In genomic region chr7:151301471-151302462, GRCh38 we compare ENCODE assay signal across 2 cellular contexts.
TF ChIP-seq lines count a peak whose summit lies in the region.

No MANE protein-coding gene starts in this region.

TF ChIP-seq in IMR-90, 13 proteins besides CTCF, POLR2A, EP300 and RAD21:
- no peak for TF ChIP-seq FOS (IDR thresholded peaks at IDR 0.05; ENCODE audit: low read depth, low read length)
- TF ChIP-seq RCOR1 (IDR thresholded peaks at IDR 0.05; ENCODE audit: insufficient replicate concordance, low read length) = no peak
- TF ChIP-seq SMC3 (IDR thresholded peaks at IDR 0.05; ENCODE audit: low read depth, low read length) = no peak
- TF ChIP-seq, protein P1, sequence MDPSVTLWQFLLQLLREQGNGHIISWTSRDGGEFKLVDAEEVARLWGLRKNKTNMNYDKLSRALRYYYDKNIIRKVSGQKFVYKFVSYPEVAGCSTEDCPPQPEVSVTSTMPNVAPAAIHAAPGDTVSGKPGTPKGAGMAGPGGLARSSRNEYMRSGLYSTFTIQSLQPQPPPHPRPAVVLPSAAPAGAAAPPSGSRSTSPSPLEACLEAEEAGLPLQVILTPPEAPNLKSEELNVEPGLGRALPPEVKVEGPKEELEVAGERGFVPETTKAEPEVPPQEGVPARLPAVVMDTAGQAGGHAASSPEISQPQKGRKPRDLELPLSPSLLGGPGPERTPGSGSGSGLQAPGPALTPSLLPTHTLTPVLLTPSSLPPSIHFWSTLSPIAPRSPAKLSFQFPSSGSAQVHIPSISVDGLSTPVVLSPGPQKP (IDR thresholded peaks at IDR 0.05; ENCODE audit: borderline replicate concordance, low read depth, low read length) = no peak
- no peak for TF ChIP-seq MAZ (IDR thresholded peaks at IDR 0.05; ENCODE audit: borderline replicate concordance, low read depth, low read length)
- TF ChIP-seq USF2 (IDR thresholded peaks at IDR 0.05; ENCODE audit: low read depth, low read length) = no peak
- no peak for TF ChIP-seq CHD1 (IDR thresholded peaks at IDR 0.05; ENCODE audit: low read depth, low read length)
- no peak for TF ChIP-seq BHLHE40 (IDR thresholded peaks at IDR 0.05; ENCODE audit: low read depth, low read length)
- TF ChIP-seq MAFK (IDR thresholded peaks at IDR 0.05; ENCODE audit: low read depth, low read length) = no peak
- TF ChIP-seq NFE2L2 (IDR thresholded peaks at IDR 0.05; ENCODE audit: low read depth, low read length) = no peak
- no peak for TF ChIP-seq CEBPB (IDR thresholded peaks at IDR 0.05; ENCODE audit: low read depth, low read length)
- no peak for TF ChIP-seq MXI1 (IDR thresholded peaks at IDR 0.05; ENCODE audit: borderline replicate concordance, low read depth, low read length)

TF ChIP-seq in H1, 55 proteins besides CTCF, POLR2A, EP300 and RAD21:
- TF ChIP-seq SP1 (IDR thresholded peaks at IDR 0.05; ENCODE audit: low read depth, low read length) (no peak), ZNF274 (IDR thresholded peaks at IDR 0.05; ENCODE audit: borderline replicate concordance, extremely low read depth, low read length) (no peak), TAF1 (IDR thresholded peaks at IDR 0.05; ENCODE audit: low read depth, low read length) (no peak), CBX8 (IDR thresholded peaks at IDR 0.05; ENCODE audit: borderline replicate concordance, low read depth, low read length) (no peak), PHF8 (conservative IDR thresholded peaks at IDR 0.05; ENCODE audit: low read depth, low read length) (no peak), MAFK (IDR thresholded peaks at IDR 0.05; ENCODE audit: low read depth, low read length) (no peak), MAX (IDR thresholded peaks at IDR 0.05) (no peak), EGR1 (IDR thresholded peaks at IDR 0.05; ENCODE audit: borderline replicate concordance, low read depth, low read length) (no peak), RNF2 (IDR thresholded peaks at IDR 0.05; ENCODE audit: borderline replicate concordance, low read depth, low read length, missing control alignments, poor library complexity, severe bottlenecking) (no peak), EZH2 (IDR thresholded peaks at IDR 0.05; ENCODE audit: low read depth, low read length, severe bottlenecking) (no peak), RXRA (IDR thresholded peaks at IDR 0.05; ENCODE audit: insufficient read depth, low read depth, low read length) (no peak), SUZ12 (IDR thresholded peaks at IDR 0.05; ENCODE audit: low read length) (no peak), HDAC6 (IDR thresholded peaks at IDR 0.05; ENCODE audit: low read depth, low read length) (no peak), SP4 (IDR thresholded peaks at IDR 0.05; ENCODE audit: low read length) (no peak)
- TF ChIP-seq, protein P2, sequence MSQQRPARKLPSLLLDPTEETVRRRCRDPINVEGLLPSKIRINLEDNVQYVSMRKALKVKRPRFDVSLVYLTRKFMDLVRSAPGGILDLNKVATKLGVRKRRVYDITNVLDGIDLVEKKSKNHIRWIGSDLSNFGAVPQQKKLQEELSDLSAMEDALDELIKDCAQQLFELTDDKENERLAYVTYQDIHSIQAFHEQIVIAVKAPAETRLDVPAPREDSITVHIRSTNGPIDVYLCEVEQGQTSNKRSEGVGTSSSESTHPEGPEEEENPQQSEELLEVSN (IDR thresholded peaks at IDR 0.05) = no peak
